14 cellular contexts compared by ENCODE assay signal in genomic region chr11:48043998-48044512, GRCh38.
DNase-seq lines count a peak whose midpoint lies in the region; ATAC-seq and TF ChIP-seq lines count a peak whose summit lies in the region.
"Had no signal": no experiment of that assay in that cellular context is flagged by ENCODE, and none has a peak within 500 bp of the region (broad histone marks: within the 10 kb centered on the region; RNA-seq: fewer than 3 reads in every experiment).

No MANE protein-coding gene starts in this region.

- H3K79me1 ChIP-seq in H9 (ENCODE audit: insufficient read depth, low read depth, low read length, poor library complexity, severe bottlenecking), result no peaks in the 10 kb centered on the region

- no peak overlapping the region for H4K5ac ChIP-seq in H9 (ENCODE audit: insufficient read length, low read depth, low read length)

- H4K91ac ChIP-seq in H9 (ENCODE audit: insufficient read length, low read depth, low read length), result no peak overlapping the region

- no peaks in the 10 kb centered on the region for H3K27me3 Mint-ChIP-seq in activated CD4-positive, alpha-beta T cell treated with anti-CD3 and anti-CD28 coated beads, Interleukin-2, amount 10 ng/mL, durations not matched to agents 24 days and 14 days
- no peaks in the 10 kb centered on the region for H3K27me3 Mint-ChIP-seq in H9 (ENCODE audit: low read depth)
- no peaks in the 10 kb centered on the region for H3K27me3 Mint-ChIP-seq in stimulated activated naive CD8-positive, alpha-beta T cell treated with anti-CD3 and anti-CD28 coated beads, Interleukin-15, amount 100 ng/mL, for 72 hours

- H3K4me2 ChIP-seq in H9 (ENCODE audit: insufficient read depth, insufficient read length, low read length), result no peak overlapping the region
- H3K4me2 ChIP-seq: A549 had no signal

- H3K56ac ChIP-seq in H9 (ENCODE audit: insufficient read length, low read depth, low read length), result no peak overlapping the region

- no peak overlapping the region for H3K23ac ChIP-seq in H9 (ENCODE audit: insufficient read length, low read depth, low read length)

- H4K20me1 ChIP-seq in H9 (ENCODE audit: control insufficient read depth, insufficient read depth, insufficient read length), result no peaks in the 10 kb centered on the region

- no peak overlapping the region for H3K27ac ChIP-seq in H9 (ENCODE audit: insufficient read length, low read depth, low read length)
- peak overlapping the region; percentile 94 for H3K27ac ChIP-seq in cingulate gyrus (ENCODE audit: low read depth, low read length)
- H3K27ac ChIP-seq in breast epithelium, result no peak overlapping the region

- H3K9me3 Mint-ChIP-seq in activated CD4-positive, alpha-beta T cell treated with anti-CD3 and anti-CD28 coated beads, Interleukin-2, amount 10 ng/mL, durations not matched to agents 24 days and 14 days, result no peaks in the 10 kb centered on the region
- no peaks in the 10 kb centered on the region for H3K9me3 Mint-ChIP-seq in H9
- no peaks in the 10 kb centered on the region for H3K9me3 Mint-ChIP-seq in stimulated activated naive CD8-positive, alpha-beta T cell treated with anti-CD3 and anti-CD28 coated beads, Interleukin-15, amount 100 ng/mL, for 72 hours

- peaks cover 39% of the 10 kb centered on the region for H3K36me3 Mint-ChIP-seq in activated CD4-positive, alpha-beta T cell treated with anti-CD3 and anti-CD28 coated beads, Interleukin-2, amount 10 ng/mL, durations not matched to agents 24 days and 14 days (ENCODE audit: low read depth)
- no peaks in the 10 kb centered on the region for H3K36me3 Mint-ChIP-seq in H9 (ENCODE audit: insufficient read depth in 1 of 3, low read depth in 3 of 3)

- H3K4me1 Mint-ChIP-seq in activated CD4-positive, alpha-beta T cell treated with anti-CD3 and anti-CD28 coated beads, Interleukin-2, amount 10 ng/mL, durations not matched to agents 24 days and 14 days, result peaks cover 71% of the 10 kb centered on the region
- H3K4me1 Mint-ChIP-seq in H9, result peaks cover 24 to 31% of the 10 kb centered on the region in 2 experiments
- peaks cover 70% of the 10 kb centered on the region for H3K4me1 Mint-ChIP-seq in stimulated activated naive CD8-positive, alpha-beta T cell treated with anti-CD3 and anti-CD28 coated beads, Interleukin-15, amount 100 ng/mL, for 72 hours

- H2BK5ac ChIP-seq in H9 (ENCODE audit: insufficient read length, low read length), result no peak overlapping the region

- no peak overlapping the region for H2BK12ac ChIP-seq in H9 (ENCODE audit: insufficient read length, low read depth, low read length)

- no peak overlapping the region for H2BK120ac ChIP-seq in H9 (ENCODE audit: low read depth, low read length, poor library complexity, severe bottlenecking)

- H3K4me3 ChIP-seq in breast epithelium, result no peak overlapping the region
- H3K4me3 ChIP-seq: A549, coronary artery had no signal

- no peak overlapping the region for H3K9ac ChIP-seq in H9 (ENCODE audit: extremely low read depth, insufficient read length, low read length)

- H3K9me3 ChIP-seq in H9 (ENCODE audit: control insufficient read depth, low read depth, low read length), result no peaks in the 10 kb centered on the region
- H3K9me3 ChIP-seq in breast epithelium, result no peaks in the 10 kb centered on the region
- H3K9me3 ChIP-seq: A549 had no signal

- no peaks in the 10 kb centered on the region for H3K23me2 ChIP-seq in H9 (ENCODE audit: insufficient read length, low read depth, low read length, poor library complexity, severe bottlenecking)

- intact Hi-C loops in activated CD4-positive, alpha-beta T cell treated with anti-CD3 and anti-CD28 coated beads, Interleukin-2, amount 10 ng/mL, durations not matched to agents 24 days and 14 days (cut with micrococcal nuclease), result loop anchor here (1.0 kb wide), 1 partner anchor 9 kb away; no protein-coding TSS in a partner anchor
- intact Hi-C loops in breast epithelium (cut with DNase I; ENCODE audit: low total_unique reads), result no loop called here

- H2BK15ac ChIP-seq in H9 (ENCODE audit: low read depth, low read length), result no peak overlapping the region

- no peak overlapping the region for H2AK5ac ChIP-seq in H9 (ENCODE audit: insufficient read length, low read length)

- H3K14ac ChIP-seq in H9 (ENCODE audit: insufficient read depth, low read length), result no peak overlapping the region

- peak overlapping the region; percentile 31 for H3K4me3 Mint-ChIP-seq in activated CD4-positive, alpha-beta T cell treated with anti-CD3 and anti-CD28 coated beads, Interleukin-2, amount 10 ng/mL, durations not matched to agents 24 days and 14 days
- no peak overlapping the region; a peak in 1 of 5 replicates for H3K4me3 Mint-ChIP-seq in H9
- H3K4me3 Mint-ChIP-seq in stimulated activated naive CD8-positive, alpha-beta T cell treated with anti-CD3 and anti-CD28 coated beads, Interleukin-15, amount 100 ng/mL, for 72 hours, result peak overlapping the region in 1 of 2 donors; percentile 34

- H3K27me3 ChIP-seq in H9 (ENCODE audit: insufficient read depth, low read length), result no peaks in the 10 kb centered on the region
- H3K27me3 ChIP-seq in breast epithelium, result no peaks in the 10 kb centered on the region

- no peak overlapping the region for H2BK20ac ChIP-seq in H9 (ENCODE audit: low read depth, low read length, poor library complexity, severe bottlenecking)

- no peak overlapping the region for H3T11ph ChIP-seq in H9 (ENCODE audit: low read length)

- WGBS in H9 (ENCODE audit: extremely low coverage, insufficient read length, low lambda C conversion rate), result no CpG with 5 or more reads among the region's 9 CpGs

- TF ChIP-seq CTCF in H9 (conservative IDR thresholded peaks at IDR 0.05), result no peak
- no peak for TF ChIP-seq CTCF in breast epithelium (IDR thresholded peaks at IDR 0.05)

- H3K27ac Mint-ChIP-seq in activated CD4-positive, alpha-beta T cell treated with anti-CD3 and anti-CD28 coated beads, Interleukin-2, amount 10 ng/mL, durations not matched to agents 24 days and 14 days, result peak overlapping the region; percentile 56
- peak overlapping the region in 2 of 3 experiments; percentile 40 to 78; a peak in 4 of 7 replicates for H3K27ac Mint-ChIP-seq in H9
- H3K27ac Mint-ChIP-seq in stimulated activated naive CD8-positive, alpha-beta T cell treated with anti-CD3 and anti-CD28 coated beads, Interleukin-15, amount 100 ng/mL, for 72 hours, result peak overlapping the region; percentile 72 to 86

- no peak overlapping the region for H4K8ac ChIP-seq in H9 (replicated peaks; ENCODE audit: insufficient read length, low read depth, low read length)

- ATAC-seq in stimulated activated naive CD8-positive, alpha-beta T cell treated with anti-CD3 and anti-CD28 coated beads, Interleukin-15, amount 100 ng/mL, for 72 hours, result peak; percentile 33
- ATAC-seq in GM21737 (IDR thresholded peaks at IDR 0.05; ENCODE audit: unreplicated experiment), result no peak
- ATAC-seq: A549, SK-N-SH treated with all-trans-retinoic acid at 6 μM for 48 hours had no signal

- H3K36me3 ChIP-seq in breast epithelium, result no peaks in the 10 kb centered on the region

- H3K4me1 ChIP-seq in H9 (ENCODE audit: insufficient read depth, low read length), result no peaks in the 10 kb centered on the region; the same call in 1 of the 2 replicates
- no peaks in the 10 kb centered on the region for H3K4me1 ChIP-seq in breast epithelium

- no peak for TF ChIP-seq POLR2A in breast epithelium (IDR thresholded peaks at IDR 0.05)

- H3K79me2 ChIP-seq in H9 (ENCODE audit: insufficient read depth, low read length), result no peaks in the 10 kb centered on the region

- no peak for DNase-seq in activated CD4-positive, alpha-beta T cell treated with anti-CD3 and anti-CD28 coated beads, Interleukin-2, amount 10 ng/mL, durations not matched to agents 24 days and 14 days
- DNase-seq in activated CD4-positive, alpha-beta T cell treated with anti-CD3 and anti-CD28 coated beads, Interleukin-2, amount 50 U/mL, for 4 hours, result no peak
- DNase-seq in H9 (no peak), AG20443 (ENCODE audit: low spot score) (no peak), breast epithelium (ENCODE audit: low spot score in 2 of 2) (no peak)
- DNase-seq in stimulated activated naive CD8-positive, alpha-beta T cell treated with anti-CD3 and anti-CD28 coated beads, Interleukin-15, amount 100 ng/mL, for 72 hours, result no peak
- DNase-seq: activated CD4-positive, alpha-beta T cell treated with anti-CD3 and anti-CD28 coated beads for 4 hours; NCI-H1694; trophoblast cell had no signal

- H3K4ac ChIP-seq in H9 (ENCODE audit: low read depth, low read length), result no peak overlapping the region

- no peak overlapping the region for H3K18ac ChIP-seq in H9 (ENCODE audit: insufficient read length, low read depth, low read length)

- no peak overlapping the region for H2AFZ ChIP-seq in H9 (ENCODE audit: low read length)
